In the genomic region with DNA sequence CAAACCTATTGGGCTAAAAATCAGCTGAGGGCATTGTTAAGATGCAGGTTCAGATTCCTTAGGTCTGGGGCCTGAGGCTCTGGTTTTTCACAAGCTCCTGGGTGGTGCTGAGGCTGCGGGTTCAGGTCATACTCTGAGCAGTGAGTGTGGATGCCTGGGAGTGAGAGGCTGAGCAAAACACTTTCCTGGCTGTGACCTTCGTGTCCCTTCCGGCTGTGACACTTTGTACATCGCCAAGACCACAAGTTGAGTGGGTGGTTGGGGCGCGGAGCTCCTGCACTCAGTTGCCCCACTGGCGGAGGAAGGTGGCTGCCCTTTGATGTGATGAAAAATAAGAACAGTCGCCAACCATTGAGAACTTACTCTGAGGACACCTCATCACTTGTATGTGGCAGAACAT, we compare ENCODE assay signal across 1 cellular context.
TF ChIP-seq lines count a peak whose summit lies in the region.

No MANE protein-coding gene starts in this region.

TF ChIP-seq in K562, 482 proteins besides CTCF, POLR2A, EP300 and RAD21:
- TF ChIP-seq HDAC2 (IDR thresholded peaks at IDR 0.05) = no peak
- TF ChIP-seq ZNF766 (CRISPR knock-in tag; conservative IDR thresholded peaks at IDR 0.05) = no peak
- TF ChIP-seq, protein P1, sequence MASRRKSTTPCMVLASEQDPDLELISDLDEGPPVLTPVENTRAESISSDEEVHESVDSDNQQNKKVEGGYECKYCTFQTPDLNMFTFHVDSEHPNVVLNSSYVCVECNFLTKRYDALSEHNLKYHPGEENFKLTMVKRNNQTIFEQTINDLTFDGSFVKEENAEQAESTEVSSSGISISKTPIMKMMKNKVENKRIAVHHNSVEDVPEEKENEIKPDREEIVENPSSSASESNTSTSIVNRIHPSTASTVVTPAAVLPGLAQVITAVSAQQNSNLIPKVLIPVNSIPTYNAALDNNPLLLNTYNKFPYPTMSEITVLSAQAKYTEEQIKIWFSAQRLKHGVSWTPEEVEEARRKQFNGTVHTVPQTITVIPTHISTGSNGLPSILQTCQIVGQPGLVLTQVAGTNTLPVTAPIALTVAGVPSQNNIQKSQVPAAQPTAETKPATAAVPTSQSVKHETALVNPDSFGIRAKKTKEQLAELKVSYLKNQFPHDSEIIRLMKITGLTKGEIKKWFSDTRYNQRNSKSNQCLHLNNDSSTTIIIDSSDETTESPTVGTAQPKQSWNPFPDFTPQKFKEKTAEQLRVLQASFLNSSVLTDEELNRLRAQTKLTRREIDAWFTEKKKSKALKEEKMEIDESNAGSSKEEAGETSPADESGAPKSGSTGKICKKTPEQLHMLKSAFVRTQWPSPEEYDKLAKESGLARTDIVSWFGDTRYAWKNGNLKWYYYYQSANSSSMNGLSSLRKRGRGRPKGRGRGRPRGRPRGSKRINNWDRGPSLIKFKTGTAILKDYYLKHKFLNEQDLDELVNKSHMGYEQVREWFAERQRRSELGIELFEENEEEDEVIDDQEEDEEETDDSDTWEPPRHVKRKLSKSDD (conservative IDR thresholded peaks at IDR 0.05; ENCODE audit: low read length) = no peak
- no peak for TF ChIP-seq MAZ (CRISPR knock-in tag; conservative IDR thresholded peaks at IDR 0.05 in 1 of 2, IDR thresholded peaks at IDR 0.05 in 1 of 2)
- no peak for TF ChIP-seq NEUROD1 (IDR thresholded peaks at IDR 0.05; ENCODE audit: borderline replicate concordance, low read depth, low read length, partially characterized antibody)
- no peak for TF ChIP-seq EZH2 (IDR thresholded peaks at IDR 0.05; ENCODE audit: borderline replicate concordance, low read depth, low read length)
- no peak for TF ChIP-seq FOXK1 (CRISPR knock-in tag; IDR thresholded peaks at IDR 0.05; ENCODE audit: borderline replicate concordance)
- TF ChIP-seq LARP7 (IDR thresholded peaks at IDR 0.05) = no peak
- TF ChIP-seq ZNF699 (CRISPR knock-in tag; IDR thresholded peaks at IDR 0.05; ENCODE audit: insufficient replicate concordance) = no peak
- TF ChIP-seq CC2D1A (IDR thresholded peaks at IDR 0.05) = no peak
- no peak for TF ChIP-seq KDM1A (IDR thresholded peaks at IDR 0.05)
